ENCODE assay signal across 14 cellular contexts in genomic region chr3:106013971-106014370, GRCh38.
DNase-seq lines count a peak whose midpoint lies in the region; ATAC-seq and TF ChIP-seq lines count a peak whose summit lies in the region.
"Had no signal": no experiment of that assay in that cellular context is flagged by ENCODE, and none has a peak within 500 bp of the region (broad histone marks: within the 10 kb centered on the region; RNA-seq: fewer than 3 reads in every experiment).

No MANE protein-coding gene starts in this region.

- BruUV-seq in A673 (replicated peaks; lab: Mats Ljungman, UMichigan) = no TSS peak

- no peaks in the 10 kb centered on the region for H3K9me3 ChIP-seq in A673 (ENCODE audit: low read depth, low read length, poor library complexity, severe bottlenecking)
- H3K9me3 ChIP-seq: body of pancreas, neutrophil had no signal

- peak; percentile 18 for DNase-seq in stimulated activated CD4-positive, alpha-beta T cell treated with anti-CD3 and anti-CD28 coated beads, Interleukin-4, amount 100 ng/mL, for 24 hours
- no peak for DNase-seq in stimulated activated CD4-positive, alpha-beta T cell treated with anti-CD3 and anti-CD28 coated beads, Interleukin-4, amount 100 ng/mL, for 1 hour
- DNase-seq in RPMI7951 (ENCODE audit: low read depth) (peak; percentile 83), foreskin fibroblast (peak; percentile 96 to 97), NCI-H524 (lab: John Stamatoyannopoulos, UW) (no peak), islet precursor cell (no peak), A673 (ENCODE audit: low spot score) (no peak)
- DNase-seq: activated B cell treated with CpG ODN at 0.5 μM for 24 hours; body of pancreas; heart right ventricle; NK-92 treated with Interleukin-12 subunit alpha and Interleukin-12 subunit beta, amount 100 ng/mL, for 24 hours had no signal

- CTCF ChIA-PET in A673 (lab: Charles Lee) = no interaction called here

- H3K36me3 ChIP-seq in A673 (ENCODE audit: insufficient read depth, low read length, poor library complexity, severe bottlenecking) = no peaks in the 10 kb centered on the region
- H3K36me3 ChIP-seq: heart right ventricle, neutrophil had no signal

- peaks cover 4% of the 10 kb centered on the region for H3K4me1 ChIP-seq in A673 (ENCODE audit: insufficient read depth, low read length, poor library complexity, severe bottlenecking)
- H3K4me1 ChIP-seq: body of pancreas had no signal

- no peak overlapping the region for H3K4me3 ChIP-seq in foreskin fibroblast (ENCODE audit: low read depth in 1 of 2, low read length in 2 of 2)
- H3K4me3 ChIP-seq in A673 (ENCODE audit: low read depth, low read length, poor library complexity, severe bottlenecking) = no peak overlapping the region
- H3K4me3 ChIP-seq: body of pancreas, heart right ventricle had no signal

- POLR2A ChIA-PET in A673 (lab: Charles Lee; ENCODE audit: low non-redundant PET) = no interaction called here

- intact Hi-C loops in A673 (cut with micrococcal nuclease; ENCODE audit: unreplicated experiment) = no loop called here

- H3K27ac ChIP-seq in A673 (ENCODE audit: low read depth, low read length, poor library complexity, severe bottlenecking) = no peak overlapping the region
- H3K27ac ChIP-seq: body of pancreas, KMS-11, neutrophil had no signal

- H3K27me3 ChIP-seq in A673 (replicated peaks; ENCODE audit: insufficient read depth, low read depth, low read length, poor library complexity) = no peaks in the 10 kb centered on the region
- H3K27me3 ChIP-seq: body of pancreas, heart right ventricle, neutrophil had no signal

- TF ChIP-seq CTCF in foreskin fibroblast (IDR thresholded peaks at IDR 0.05; ENCODE audit: low read depth, low read length) = no peak
- TF ChIP-seq CTCF in A673 (conservative IDR thresholded peaks at IDR 0.05; ENCODE audit: low read depth, low read length) = no peak

- no peak for ATAC-seq in HG03521 (IDR thresholded peaks at IDR 0.05; ENCODE audit: unreplicated experiment)
- ATAC-seq: body of pancreas had no signal

Comparison
In these comparisons a context has a peak if more than half of its experiments do, and no peak if none do; other contexts are left out.
1. DNase-seq: peak in stimulated activated CD4-positive, alpha-beta T cell treated with anti-CD3 and anti-CD28 coated beads, Interleukin-4, amount 100 ng/mL, for 24 hours (single experiment), RPMI7951 (single experiment) and foreskin fibroblast (2 of 2); none in stimulated activated CD4-positive, alpha-beta T cell treated with anti-CD3 and anti-CD28 coated beads, Interleukin-4, amount 100 ng/mL, for 1 hour (single experiment), NCI-H524 (0 of 2), islet precursor cell (single experiment) and A673 (single experiment).